Comparison of ENCODE assay signal across 28 cellular contexts in genomic region chr6:142645663-142646062, GRCh38.
"Had no signal": no experiment of that assay in that cellular context is flagged by ENCODE, and none has a peak within 500 bp of the region (broad histone marks: within the 10 kb centered on the region; RNA-seq: fewer than 3 reads in every experiment).

No MANE protein-coding gene starts in this region.

- H3K27ac Mint-ChIP-seq: nephron; neural progenitor cell; progenitor cell of endocrine pancreas; stimulated activated effector memory CD8-positive, alpha-beta T cell treated with anti-CD3 and anti-CD28 coated beads, Interleukin-12 subunit alpha, Interleukin-12 subunit beta, amount 100 ng/mL, for 72 hours; stimulated activated naive B cell treated with anti-CD40 and anti-IgM and Interleukin-4, amounts not matched to agents 10 μg/mL and 1 μg/mL and 100 μg/mL, for 72 hours; stimulated activated naive CD8-positive, alpha-beta T cell treated with anti-CD3 and anti-CD28 coated beads, Interleukin-15, Interleukin-2, amounts not matched to agents 100 ng/mL and 50 ng/mL, for 24 hours had no signal

- H3K4me1 Mint-ChIP-seq: nephron; neural progenitor cell; stimulated activated effector memory CD8-positive, alpha-beta T cell treated with anti-CD3 and anti-CD28 coated beads, Interleukin-12 subunit alpha, Interleukin-12 subunit beta, amount 100 ng/mL, for 72 hours; stimulated activated naive B cell treated with anti-CD40 and anti-IgM and Interleukin-4, amounts not matched to agents 10 μg/mL and 1 μg/mL and 100 μg/mL, for 72 hours had no signal

- H2AFZ ChIP-seq: neural progenitor cell, parathyroid adenoma had no signal

- H3K9ac ChIP-seq: neural progenitor cell, parathyroid adenoma had no signal

- H3K36me3 Mint-ChIP-seq: neural progenitor cell; stimulated activated effector memory CD8-positive, alpha-beta T cell treated with anti-CD3 and anti-CD28 coated beads, Interleukin-12 subunit alpha, Interleukin-12 subunit beta, amount 100 ng/mL, for 72 hours; stimulated activated naive B cell treated with anti-CD40 and anti-IgM and Interleukin-4, amounts not matched to agents 10 μg/mL and 1 μg/mL and 100 μg/mL, for 72 hours had no signal

- ATAC-seq: psoas muscle; right cardiac atrium; right lobe of liver; stimulated activated effector memory CD8-positive, alpha-beta T cell treated with anti-CD3 and anti-CD28 coated beads, Interleukin-12 subunit alpha, Interleukin-12 subunit beta, amount 100 ng/mL, for 72 hours; stimulated activated naive B cell treated with anti-CD40 and anti-IgM and Interleukin-4, amounts not matched to agents 10 μg/mL and 1 μg/mL and 100 μg/mL, for 72 hours had no signal

- H3K79me2 ChIP-seq: parathyroid adenoma had no signal

- H3K9me3 ChIP-seq: ovary, psoas muscle, right lobe of liver, stomach, thoracic aorta, thyroid gland, tibial nerve, upper lobe of left lung, vagina had no signal

- H3K4me2 ChIP-seq: neural progenitor cell had no signal

- H3K27ac ChIP-seq: neural progenitor cell, ovary, parathyroid adenoma, psoas muscle, right lobe of liver, sigmoid colon, stomach, thoracic aorta, thyroid gland, tibial nerve, upper lobe of left lung, vagina had no signal

- H3K27me3 ChIP-seq: neural progenitor cell, ovary, right lobe of liver, sigmoid colon, stomach, thyroid gland, tibial nerve, upper lobe of left lung, vagina had no signal

- H3K4me1 ChIP-seq: neural progenitor cell, parathyroid adenoma, psoas muscle, sigmoid colon, stomach, thyroid gland, tibial nerve, upper lobe of left lung, vagina had no signal

- H3K9me3 Mint-ChIP-seq: nephron; neural progenitor cell; stimulated activated effector memory CD8-positive, alpha-beta T cell treated with anti-CD3 and anti-CD28 coated beads, Interleukin-12 subunit alpha, Interleukin-12 subunit beta, amount 100 ng/mL, for 72 hours; stimulated activated naive B cell treated with anti-CD40 and anti-IgM and Interleukin-4, amounts not matched to agents 10 μg/mL and 1 μg/mL and 100 μg/mL, for 72 hours; stimulated activated naive CD8-positive, alpha-beta T cell treated with anti-CD3 and anti-CD28 coated beads, Interleukin-15, Interleukin-2, amounts not matched to agents 100 ng/mL and 50 ng/mL, for 24 hours had no signal

- H3K4me3 ChIP-seq: neural progenitor cell, ovary, psoas muscle, right lobe of liver, sigmoid colon, stomach, thoracic aorta, thyroid gland, tibial nerve, upper lobe of left lung, vagina had no signal

- H3K36me3 ChIP-seq: neural progenitor cell, ovary, right lobe of liver, sigmoid colon, stomach, thoracic aorta, thyroid gland, tibial nerve, upper lobe of left lung, vagina had no signal

- DNase-seq: occipital lobe; ovary; posterior cingulate gyrus; psoas muscle; right cardiac atrium; right lobe of liver; sigmoid colon; small intestine; stimulated activated CD4-positive, alpha-beta T cell treated with anti-CD3 and anti-CD28 coated beads, Interleukin-15, amount 100 ng/mL, for 24 hours; stimulated activated CD4-positive, alpha-beta T cell treated with anti-CD3 and anti-CD28 coated beads, Interleukin-2, amount 100 ng/mL, for 24 hours; stimulated activated CD4-positive, alpha-beta T cell treated with anti-CD3 and anti-CD28 coated beads, Interleukin-2, amount 100 ng/mL, for 48 hours; stimulated activated CD4-positive, alpha-beta T cell treated with anti-CD3 and anti-CD28 coated beads, Interleukin-4, amount 100 ng/mL, for 24 hours; stimulated activated naive B cell treated with anti-CD40 and anti-IgM and Interleukin-4, amounts not matched to agents 10 μg/mL and 1 μg/mL and 100 μg/mL, for 72 hours; stimulated activated naive CD4-positive, alpha-beta T cell treated with Interleukin-2 at 50 U/mL for 16 hours; stomach; thyroid gland; trophoblast cell; upper lobe of left lung had no signal

- H3K4me3 Mint-ChIP-seq: nephron; neural progenitor cell; stimulated activated effector memory CD8-positive, alpha-beta T cell treated with anti-CD3 and anti-CD28 coated beads, Interleukin-12 subunit alpha, Interleukin-12 subunit beta, amount 100 ng/mL, for 72 hours; stimulated activated naive B cell treated with anti-CD40 and anti-IgM and Interleukin-4, amounts not matched to agents 10 μg/mL and 1 μg/mL and 100 μg/mL, for 72 hours; stimulated activated naive CD8-positive, alpha-beta T cell treated with anti-CD3 and anti-CD28 coated beads, Interleukin-15, Interleukin-2, amounts not matched to agents 100 ng/mL and 50 ng/mL, for 24 hours had no signal

- FAIRE-seq: small intestine, urothelium cell line had no signal
